ENCODE assay signal across 4 cellular contexts in the genomic region with DNA sequence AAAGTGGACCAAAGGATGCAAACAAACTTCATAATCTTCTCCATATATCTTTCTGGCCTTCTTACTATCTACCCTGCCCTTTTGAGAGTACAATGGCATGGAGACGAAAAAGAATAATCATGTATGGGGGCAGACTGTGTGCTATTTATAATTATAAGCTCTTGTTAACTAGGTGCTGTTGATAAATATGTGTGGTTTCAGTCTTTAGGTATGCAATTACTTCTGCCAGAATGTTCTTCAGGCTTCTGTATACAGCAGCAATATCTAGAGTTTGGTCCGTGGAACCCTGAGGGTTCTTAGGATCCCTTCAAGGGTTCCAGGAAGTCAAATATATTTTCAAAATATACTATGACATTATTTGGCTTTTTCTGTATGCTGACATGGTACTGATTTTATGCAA. TPM values are rescaled to one million over a fixed set of nuclear protein-coding genes. Genes with fewer than 3 reads are reported as not detected.
"Had no signal": no experiment of that assay in that cellular context is flagged by ENCODE, and none has a peak within 500 bp of the region (broad histone marks: within the 10 kb centered on the region; RNA-seq: fewer than 3 reads in every experiment).

No MANE protein-coding gene starts in this region.

- DNase-seq: H9, HCEC 1CT had no signal

- H3K4me3 ChIP-seq: GM23338 had no signal

- ATAC-seq: GM23338, HepG2 had no signal

RNA-seq across cellular contexts. Expression of gene PRR16, which starts 20.5 kb away (rescaled TPM):
- total RNA-seq: HepG2 had no signal
- polyA plus RNA-seq: HepG2 had no signal
